8 cellular contexts compared by ENCODE assay signal in the genomic region with DNA sequence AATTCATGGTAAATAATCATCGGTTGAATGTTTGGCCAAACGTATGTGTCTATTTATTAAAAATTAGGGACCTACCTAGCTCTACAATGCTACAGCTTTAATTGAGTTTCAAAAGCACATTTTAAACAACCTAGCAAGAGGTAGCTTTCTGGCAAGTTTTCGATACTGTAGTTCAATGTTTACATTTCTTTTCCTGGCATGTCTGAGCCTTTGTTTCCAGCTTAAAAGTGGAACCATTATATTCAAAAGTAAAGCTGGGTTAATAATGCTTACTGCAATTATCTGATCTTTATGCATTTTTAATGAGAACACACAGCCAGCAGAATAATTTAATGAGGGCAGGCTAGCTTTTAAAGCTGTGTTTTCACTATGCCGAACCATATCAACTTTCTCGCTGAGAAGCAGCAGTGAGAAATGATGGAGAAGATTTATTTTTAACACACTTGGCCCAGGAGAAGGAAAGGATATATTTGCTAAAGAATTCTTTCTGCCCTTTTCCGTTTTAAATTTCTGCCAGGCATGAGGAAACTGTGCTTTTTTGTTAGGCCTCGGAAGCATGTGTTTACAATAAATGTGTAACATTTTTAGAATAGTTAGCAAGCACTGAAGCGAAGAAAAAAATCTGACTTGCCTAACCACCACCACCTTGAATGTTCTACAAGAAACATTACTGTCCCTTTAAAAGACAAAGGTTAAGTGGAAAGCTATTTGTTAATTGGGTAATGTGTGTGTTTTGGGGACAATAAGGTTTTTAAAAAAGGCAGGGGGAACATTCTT. TPM values are rescaled to one million over a fixed set of nuclear protein-coding genes. Genes with fewer than 3 reads are reported as not detected.
DNase-seq lines count a peak whose midpoint lies in the region; ATAC-seq and TF ChIP-seq lines count a peak whose summit lies in the region.

No MANE protein-coding gene starts in this region.

- ATAC-seq in memory B cell (ENCODE audit: low read depth) (no peak), left lobe of liver (no peak), GM21381 (IDR thresholded peaks at IDR 0.05; ENCODE audit: unreplicated experiment) (no peak)

- H3K4me3 ChIP-seq in Jurkat, Clone E6-1 (ENCODE audit: low read length) = peak overlapping the region; percentile 82
- peak overlapping the region; percentile 56 to 68 for H3K4me3 ChIP-seq in vagina

- H3K4me1 Mint-ChIP-seq in brain = peaks cover 73% of the 10 kb centered on the region
- H3K4me1 Mint-ChIP-seq in memory B cell = peaks cover 32% of the 10 kb centered on the region

- H3K27ac Mint-ChIP-seq in brain = peak overlapping the region; percentile 82 to 99 (median 95)
- peak overlapping the region; percentile 94 for H3K27ac Mint-ChIP-seq in memory B cell

- H3K27me3 Mint-ChIP-seq in brain (no peaks in the 10 kb centered on the region), memory B cell (no peaks in the 10 kb centered on the region)

- DNase-seq in COR-L47 (lab: John Stamatoyannopoulos, UW) (peak; percentile 71), memory B cell (ENCODE audit: low spot score in 2 of 2) (no peak), vagina (ENCODE audit: extremely low spot score in 2 of 2) (no peak), left lobe of liver (ENCODE audit: low spot score) (no peak), NCI-H1694 (lab: John Stamatoyannopoulos, UW) (no peak)
- no peak for DNase-seq in Jurkat, Clone E6-1 (ENCODE audit: low read depth, low spot score)

- TF ChIP-seq POLR2A in vagina (IDR thresholded peaks at IDR 0.05) = no peak

- peaks cover 49% of the 10 kb centered on the region for H3K4me1 ChIP-seq in vagina

- intact Hi-C loops in vagina (cut with DNase I) = loop anchor here (5.0 to 10.0 kb wide), 2 partner anchors 106 to 122 kb away; no protein-coding TSS in a partner anchor

- no peak for TF ChIP-seq CTCF in brain (conservative IDR thresholded peaks at IDR 0.05)
- no peak for TF ChIP-seq CTCF in vagina (IDR thresholded peaks at IDR 0.05)

- H3K36me3 Mint-ChIP-seq in brain (peaks cover 4% of the 10 kb centered on the region), memory B cell (no peaks in the 10 kb centered on the region)

- H3K27me3 ChIP-seq in vagina = no peaks in the 10 kb centered on the region

- H3K4me3 Mint-ChIP-seq in brain (peak overlapping the region; percentile 87 to 95 (median 91)), memory B cell (peak overlapping the region; percentile 87)

- H3K9me3 Mint-ChIP-seq in brain = no peaks in the 10 kb centered on the region
- H3K9me3 Mint-ChIP-seq in memory B cell = no peaks in the 10 kb centered on the region

- H3K27ac ChIP-seq in vagina = peak overlapping the region; percentile 95

- no peaks in the 10 kb centered on the region for H3K9me3 ChIP-seq in vagina

- no peaks in the 10 kb centered on the region for H3K36me3 ChIP-seq in vagina

RNA-seq across cellular contexts. Expression of a gene that starts 1.0 kb away (rescaled TPM):
- polyA plus RNA-seq in Jurkat, Clone E6-1 (2012; ENCODE audit: insufficient read depth, insufficient read length) = 13.8 TPM
- polyA plus RNA-seq in brain (ENCODE audit: insufficient read depth, low read depth, low replicate concordance) = 11.7 TPM
- total RNA-seq in vagina = 63.1 TPM
- total RNA-seq in left lobe of liver = 31.4 TPM
